In genomic region chr16:24850289-24850931, GRCh38 we compare ENCODE assay signal across 2 cellular contexts.
A peak's percentile ranks its signal among the peaks of the same experiment; 100 is the strongest.
TF ChIP-seq lines count a peak whose summit lies in the region.

No MANE protein-coding gene starts in this region.

TF ChIP-seq in IMR-90, 13 proteins besides CTCF, POLR2A, EP300 and RAD21:
- TF ChIP-seq MXI1 (IDR thresholded peaks at IDR 0.05; ENCODE audit: borderline replicate concordance, low read depth, low read length): no peak
- no peak for TF ChIP-seq RFX5 (IDR thresholded peaks at IDR 0.05; ENCODE audit: low read depth, low read length)
- TF ChIP-seq USF2 (IDR thresholded peaks at IDR 0.05; ENCODE audit: low read depth, low read length): no peak
- peak; percentile 77 for TF ChIP-seq RCOR1 (IDR thresholded peaks at IDR 0.05; ENCODE audit: insufficient replicate concordance, low read length)
- TF ChIP-seq SMC3 (IDR thresholded peaks at IDR 0.05; ENCODE audit: low read depth, low read length): no peak
- TF ChIP-seq NFE2L2 (IDR thresholded peaks at IDR 0.05; ENCODE audit: low read depth, low read length): no peak
- TF ChIP-seq FOS (IDR thresholded peaks at IDR 0.05; ENCODE audit: low read depth, low read length): 0 out of 2 replicates have a peak, but pooled peaks have one; percentile 39

TF ChIP-seq in WTC11, 78 proteins besides CTCF, POLR2A, EP300 and RAD21:
- TF ChIP-seq SMAD3 (CRISPR knock-in tag; IDR thresholded peaks at IDR 0.05; ENCODE audit: borderline replicate concordance): no peak
- TF ChIP-seq JAZF1 (CRISPR knock-in tag; IDR thresholded peaks at IDR 0.05): no peak
- TF ChIP-seq ATF1 (CRISPR knock-in tag; IDR thresholded peaks at IDR 0.05): no peak
- TF ChIP-seq ZNF396 (CRISPR knock-in tag; IDR thresholded peaks at IDR 0.05; ENCODE audit: borderline replicate concordance): no peak
- no peak for TF ChIP-seq FOXK1 (CRISPR knock-in tag; IDR thresholded peaks at IDR 0.05)
- no peak for TF ChIP-seq NR1H2 (CRISPR knock-in tag; IDR thresholded peaks at IDR 0.05)
- TF ChIP-seq AR (CRISPR knock-in tag; IDR thresholded peaks at IDR 0.05): no peak
- no peak for TF ChIP-seq TP53 (CRISPR knock-in tag; IDR thresholded peaks at IDR 0.05)
- TF ChIP-seq IRF2 (CRISPR knock-in tag; IDR thresholded peaks at IDR 0.05; ENCODE audit: borderline replicate concordance, low read depth): no peak
- no peak for TF ChIP-seq ARID4B (CRISPR knock-in tag; IDR thresholded peaks at IDR 0.05; ENCODE audit: borderline replicate concordance)
- no peak for TF ChIP-seq AFF4 (CRISPR knock-in tag; IDR thresholded peaks at IDR 0.05; ENCODE audit: borderline replicate concordance)
- TF ChIP-seq E2F1 (CRISPR knock-in tag; IDR thresholded peaks at IDR 0.05): no peak
- TF ChIP-seq TEAD1 (CRISPR knock-in tag; IDR thresholded peaks at IDR 0.05): no peak
- TF ChIP-seq GTF2I (CRISPR knock-in tag; conservative IDR thresholded peaks at IDR 0.05): no peak
- TF ChIP-seq, protein P1, sequence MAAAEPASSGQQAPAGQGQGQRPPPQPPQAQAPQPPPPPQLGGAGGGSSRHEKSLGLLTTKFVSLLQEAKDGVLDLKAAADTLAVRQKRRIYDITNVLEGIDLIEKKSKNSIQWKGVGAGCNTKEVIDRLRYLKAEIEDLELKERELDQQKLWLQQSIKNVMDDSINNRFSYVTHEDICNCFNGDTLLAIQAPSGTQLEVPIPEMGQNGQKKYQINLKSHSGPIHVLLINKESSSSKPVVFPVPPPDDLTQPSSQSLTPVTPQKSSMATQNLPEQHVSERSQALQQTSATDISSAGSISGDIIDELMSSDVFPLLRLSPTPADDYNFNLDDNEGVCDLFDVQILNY (CRISPR knock-in tag; IDR thresholded peaks at IDR 0.05): no peak
- TF ChIP-seq, protein P2, sequence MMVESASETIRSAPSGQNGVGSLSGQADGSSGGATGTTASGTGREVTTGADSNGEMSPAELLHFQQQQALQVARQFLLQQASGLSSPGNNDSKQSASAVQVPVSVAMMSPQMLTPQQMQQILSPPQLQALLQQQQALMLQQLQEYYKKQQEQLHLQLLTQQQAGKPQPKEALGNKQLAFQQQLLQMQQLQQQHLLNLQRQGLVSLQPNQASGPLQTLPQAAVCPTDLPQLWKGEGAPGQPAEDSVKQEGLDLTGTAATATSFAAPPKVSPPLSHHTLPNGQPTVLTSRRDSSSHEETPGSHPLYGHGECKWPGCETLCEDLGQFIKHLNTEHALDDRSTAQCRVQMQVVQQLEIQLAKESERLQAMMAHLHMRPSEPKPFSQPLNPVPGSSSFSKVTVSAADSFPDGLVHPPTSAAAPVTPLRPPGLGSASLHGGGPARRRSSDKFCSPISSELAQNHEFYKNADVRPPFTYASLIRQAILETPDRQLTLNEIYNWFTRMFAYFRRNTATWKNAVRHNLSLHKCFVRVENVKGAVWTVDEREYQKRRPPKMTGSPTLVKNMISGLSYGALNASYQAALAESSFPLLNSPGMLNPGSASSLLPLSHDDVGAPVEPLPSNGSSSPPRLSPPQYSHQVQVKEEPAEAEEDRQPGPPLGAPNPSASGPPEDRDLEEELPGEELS (CRISPR knock-in tag; IDR thresholded peaks at IDR 0.05): no peak
- TF ChIP-seq FOXJ3 (CRISPR knock-in tag; IDR thresholded peaks at IDR 0.05; ENCODE audit: borderline replicate concordance): no peak
